In genomic region chr3:5054579-5054978, GRCh38 we compare ENCODE assay signal across 7 cellular contexts.
DNase-seq lines count a peak whose midpoint lies in the region; ATAC-seq and TF ChIP-seq lines count a peak whose summit lies in the region.
"Not testable (repeated sequence)": the region's sequence is repeated elsewhere in the genome, so short reads cannot be mapped to it uniquely, and the experiment has no call there.

No MANE protein-coding gene starts in this region.

- H3K27me3 Mint-ChIP-seq in CD8-positive, alpha-beta memory T cell; T-helper 1 cell treated with Interleukin-12 subunit alpha and Interleukin-12 subunit beta and Interleukin-4 antibody, amounts not matched to agents 30 μg/mL and 1 μg/mL, for 36 hours (ENCODE audit: low read depth); activated T-helper 17 cell treated with anti-CD3 and anti-CD28 coated beads, Interleukin-2, amount 50 U/mL, for 72 hours; dendritic cell treated with granulocyte-macrophage colony-stimulating factor and Interleukin-4, amounts not matched to agents 40 ng/mL and 50 ng/mL, for 4 days; natural killer cell treated with Interleukin-12 subunit alpha and Interleukin-12 subunit beta and Interleukin-15 and Interleukin-18, amount 100 ng/mL, for 72 hours: not testable (repeated sequence)

- H3K9me3 Mint-ChIP-seq in CD8-positive, alpha-beta memory T cell; T-helper 1 cell treated with Interleukin-12 subunit alpha and Interleukin-12 subunit beta and Interleukin-4 antibody, amounts not matched to agents 30 μg/mL and 1 μg/mL, for 36 hours; activated T-helper 17 cell treated with anti-CD3 and anti-CD28 coated beads, Interleukin-2, amount 50 U/mL, for 72 hours; dendritic cell treated with granulocyte-macrophage colony-stimulating factor and Interleukin-4, amounts not matched to agents 40 ng/mL and 50 ng/mL, for 4 days; natural killer cell treated with Interleukin-12 subunit alpha and Interleukin-12 subunit beta and Interleukin-15 and Interleukin-18, amount 100 ng/mL, for 72 hours: not testable (repeated sequence)

- not testable (repeated sequence) for H3K36me3 Mint-ChIP-seq in CD8-positive, alpha-beta memory T cell; T-helper 1 cell treated with Interleukin-12 subunit alpha and Interleukin-12 subunit beta and Interleukin-4 antibody, amounts not matched to agents 30 μg/mL and 1 μg/mL, for 36 hours (ENCODE audit: low read depth); activated T-helper 17 cell treated with anti-CD3 and anti-CD28 coated beads, Interleukin-2, amount 50 U/mL, for 72 hours (ENCODE audit: low read depth); dendritic cell treated with granulocyte-macrophage colony-stimulating factor and Interleukin-4, amounts not matched to agents 40 ng/mL and 50 ng/mL, for 4 days (ENCODE audit: low read depth)
- peaks cover 11% of the 10 kb centered on the region for H3K36me3 Mint-ChIP-seq in natural killer cell treated with Interleukin-12 subunit alpha and Interleukin-12 subunit beta and Interleukin-15 and Interleukin-18, amount 100 ng/mL, for 72 hours

- H3K4me3 ChIP-seq in CD8-positive, alpha-beta memory T cell (ENCODE audit: low read length); psoas muscle; tibial artery: not testable (repeated sequence)

- H3K27me3 ChIP-seq in CD8-positive, alpha-beta memory T cell (ENCODE audit: insufficient read depth, low read length, poor library complexity, severe bottlenecking); psoas muscle (ENCODE audit: insufficient read depth in 3 of 3, low read length in 2 of 3); tibial artery: not testable (repeated sequence)

- 61 to 72% (median 70%) methylated on average over 6 of the region's 6 CpGs for WGBS in psoas muscle, 3 donors

- peak overlapping the region; percentile 9 for H3K27ac ChIP-seq in CD8-positive, alpha-beta memory T cell (ENCODE audit: low read depth, low read length)
- H3K27ac ChIP-seq in psoas muscle (peak overlapping the region; percentile 79), tibial artery (peak overlapping the region; percentile 63 to 68)

- intact Hi-C loops in dendritic cell treated with granulocyte-macrophage colony-stimulating factor and Interleukin-4, amounts not matched to agents 40 ng/mL and 50 ng/mL, for 4 days (cut with micrococcal nuclease), result loop anchor here (2.0 kb wide), 1 partner anchor 76 kb away; the partner anchor contains the start of gene BHLHE40
- intact Hi-C loops in psoas muscle (cut with DNase I); tibial artery (cut with DNase I; ENCODE audit: low total_unique reads): not testable (repeated sequence)

- not testable (repeated sequence) for H3K4me3 Mint-ChIP-seq in CD8-positive, alpha-beta memory T cell; T-helper 1 cell treated with Interleukin-12 subunit alpha and Interleukin-12 subunit beta and Interleukin-4 antibody, amounts not matched to agents 30 μg/mL and 1 μg/mL, for 36 hours; activated T-helper 17 cell treated with anti-CD3 and anti-CD28 coated beads, Interleukin-2, amount 50 U/mL, for 72 hours; dendritic cell treated with granulocyte-macrophage colony-stimulating factor and Interleukin-4, amounts not matched to agents 40 ng/mL and 50 ng/mL, for 4 days
- H3K4me3 Mint-ChIP-seq in natural killer cell treated with Interleukin-12 subunit alpha and Interleukin-12 subunit beta and Interleukin-15 and Interleukin-18, amount 100 ng/mL, for 72 hours, result peak overlapping the region; percentile 67

- H3K4me1 Mint-ChIP-seq in CD8-positive, alpha-beta memory T cell, result not testable (repeated sequence)
- H3K4me1 Mint-ChIP-seq in T-helper 1 cell treated with Interleukin-12 subunit alpha and Interleukin-12 subunit beta and Interleukin-4 antibody, amounts not matched to agents 30 μg/mL and 1 μg/mL, for 36 hours (ENCODE audit: low read depth), result peaks cover 54% of the 10 kb centered on the region
- peaks cover 24% of the 10 kb centered on the region for H3K4me1 Mint-ChIP-seq in activated T-helper 17 cell treated with anti-CD3 and anti-CD28 coated beads, Interleukin-2, amount 50 U/mL, for 72 hours
- H3K4me1 Mint-ChIP-seq in dendritic cell treated with granulocyte-macrophage colony-stimulating factor and Interleukin-4, amounts not matched to agents 40 ng/mL and 50 ng/mL, for 4 days (ENCODE audit: low read depth), result peaks cover 73% of the 10 kb centered on the region
- H3K4me1 Mint-ChIP-seq in natural killer cell treated with Interleukin-12 subunit alpha and Interleukin-12 subunit beta and Interleukin-15 and Interleukin-18, amount 100 ng/mL, for 72 hours (ENCODE audit: low read depth in 2 of 2), result peaks cover 78 to 84% of the 10 kb centered on the region in 2 donors

- CTCF ChIA-PET in CD8-positive, alpha-beta memory T cell (lab: Charles Lee), result interaction anchor here (1.2 to 4.8 kb wide), 4 partner anchors 28 to 343 kb away, joined by 4 to 40 read pairs (median 4); no protein-coding TSS in a partner anchor

- H3K9me3 ChIP-seq in CD8-positive, alpha-beta memory T cell (ENCODE audit: low read length); psoas muscle; tibial artery: not testable (repeated sequence)

- not testable (repeated sequence) for DNase-seq in CD8-positive, alpha-beta memory T cell; natural killer cell treated with Interleukin-12 subunit alpha and Interleukin-12 subunit beta and Interleukin-15 and Interleukin-18, amount 100 ng/mL, for 72 hours (ENCODE audit: low spot score); psoas muscle; tibial artery

- POLR2A ChIA-PET in CD8-positive, alpha-beta memory T cell (lab: Charles Lee), result not testable (repeated sequence)

- TF ChIP-seq CTCF in psoas muscle (IDR thresholded peaks at IDR 0.05); tibial artery (IDR thresholded peaks at IDR 0.05): not testable (repeated sequence)

- H3K27ac Mint-ChIP-seq in CD8-positive, alpha-beta memory T cell, result not testable (repeated sequence)
- H3K27ac Mint-ChIP-seq in T-helper 1 cell treated with Interleukin-12 subunit alpha and Interleukin-12 subunit beta and Interleukin-4 antibody, amounts not matched to agents 30 μg/mL and 1 μg/mL, for 36 hours, result peak overlapping the region; percentile 44
- peak overlapping the region; percentile 51 for H3K27ac Mint-ChIP-seq in activated T-helper 17 cell treated with anti-CD3 and anti-CD28 coated beads, Interleukin-2, amount 50 U/mL, for 72 hours
- H3K27ac Mint-ChIP-seq in dendritic cell treated with granulocyte-macrophage colony-stimulating factor and Interleukin-4, amounts not matched to agents 40 ng/mL and 50 ng/mL, for 4 days, result peak overlapping the region; percentile 92
- H3K27ac Mint-ChIP-seq in natural killer cell treated with Interleukin-12 subunit alpha and Interleukin-12 subunit beta and Interleukin-15 and Interleukin-18, amount 100 ng/mL, for 72 hours, result peak overlapping the region; percentile 91 to 94

- ATAC-seq in activated T-helper 17 cell treated with anti-CD3 and anti-CD28 coated beads, Interleukin-2, amount 50 U/mL, for 72 hours (replicated peaks); natural killer cell treated with Interleukin-12 subunit alpha and Interleukin-12 subunit beta and Interleukin-15 and Interleukin-18, amount 100 ng/mL, for 72 hours; psoas muscle: not testable (repeated sequence)

- H3K36me3 ChIP-seq in CD8-positive, alpha-beta memory T cell (ENCODE audit: insufficient read depth, low read length); psoas muscle (ENCODE audit: insufficient read depth in 1 of 2, low read depth in 1 of 2); tibial artery: not testable (repeated sequence)

- not testable (repeated sequence) for H3K4me1 ChIP-seq in CD8-positive, alpha-beta memory T cell (ENCODE audit: insufficient read depth, low read length)
- peaks cover 39% of the 10 kb centered on the region for H3K4me1 ChIP-seq in psoas muscle
- peaks cover 0 to 48% (median 13%) of the 10 kb centered on the region in 4 donors for H3K4me1 ChIP-seq in tibial artery

Comparison
In these comparisons a context has a peak if more than half of its experiments do, and no peak if none do; other contexts are left out.
1. H3K27ac ChIP-seq: peak in every context shown above with its lines; median percentile 79 in psoas muscle; 66 in tibial artery; 9 in CD8-positive, alpha-beta memory T cell.